In genomic region chr1:119253366-119253765, GRCh38 we compare ENCODE assay signal across 16 cellular contexts.
"Had no signal": no experiment of that assay in that cellular context is flagged by ENCODE, and none has a peak within 500 bp of the region (broad histone marks: within the 10 kb centered on the region; RNA-seq: fewer than 3 reads in every experiment).

No MANE protein-coding gene starts in this region.

- H3K27me3 Mint-ChIP-seq: naive thymus-derived CD8-positive, alpha-beta T cell had no signal

- H3K4me3 ChIP-seq: cardiac muscle cell, colonic mucosa, lung, sigmoid colon, upper lobe of left lung had no signal

- H3K36me3 ChIP-seq: cardiac muscle cell, colonic mucosa, sigmoid colon, upper lobe of left lung had no signal

- H3K27ac ChIP-seq: cardiac muscle cell, colonic mucosa, sigmoid colon, upper lobe of left lung had no signal

- H3K27ac Mint-ChIP-seq: activated naive CD4-positive, alpha-beta T cell treated with anti-CD3 and anti-CD28 coated beads, Interleukin-2, amount 50 U/mL, for 72 hours; naive thymus-derived CD8-positive, alpha-beta T cell had no signal

- ATAC-seq: activated CD4-positive, CD25-positive, alpha-beta regulatory T cell treated with anti-CD3 and anti-CD28 coated beads, Interleukin-2, amount 50 U/mL, for 24 hours; activated naive CD4-positive, alpha-beta T cell treated with anti-CD3 and anti-CD28 coated beads, Interleukin-2, amount 50 U/mL, for 72 hours; left cardiac atrium; naive thymus-derived CD8-positive, alpha-beta T cell had no signal

- H3K27me3 ChIP-seq: cardiac muscle cell, colonic mucosa, sigmoid colon, upper lobe of left lung had no signal

- H3K4me1 ChIP-seq: colonic mucosa, sigmoid colon, upper lobe of left lung had no signal

- H3K9me3 ChIP-seq: colonic mucosa, sigmoid colon, upper lobe of left lung had no signal

- H3K4me3 Mint-ChIP-seq: naive thymus-derived CD8-positive, alpha-beta T cell had no signal

- DNase-seq: activated CD4-positive, alpha-beta T cell treated with anti-CD3 and anti-CD28 coated beads, Interleukin-2, amount 50 U/mL, for 4 hours; activated T-cell treated with anti-CD3 and anti-CD28 coated beads, Interleukin-2, amount 50 U/mL, for 1 hour; anterior cingulate cortex; colonic mucosa; hypothalamus; left cardiac atrium; naive thymus-derived CD8-positive, alpha-beta T cell; nucleus accumbens; sigmoid colon; stimulated activated CD4-positive, alpha-beta T cell treated with anti-CD3 and anti-CD28 coated beads, Interleukin-12 subunit alpha, Interleukin-12 subunit beta, amount 100 ng/mL, for 4 hours; stimulated activated naive CD4-positive, alpha-beta T cell treated with Interleukin-2 at 50 U/mL for 16 hours; upper lobe of left lung had no signal
